In genomic region chr1:221350091-221350490, GRCh38 we compare ENCODE assay signal across 17 cellular contexts.
DNase-seq lines count a peak whose midpoint lies in the region; ATAC-seq, FAIRE-seq and TF ChIP-seq lines count a peak whose summit lies in the region.
"Had no signal": no experiment of that assay in that cellular context is flagged by ENCODE, and none has a peak within 500 bp of the region (broad histone marks: within the 10 kb centered on the region; RNA-seq: fewer than 3 reads in every experiment).

No MANE protein-coding gene starts in this region.

- intact Hi-C loops in Right ventricle myocardium inferior (cut with DNase I) = no loop called here

- H4K8ac ChIP-seq in neuronal stem cell (ENCODE audit: low read depth, low read length) = no peak overlapping the region

- H2BK5ac ChIP-seq in neuronal stem cell (ENCODE audit: low read length) = no peak overlapping the region

- no peak overlapping the region for H2BK12ac ChIP-seq in neuronal stem cell (ENCODE audit: low read length)

- no peak overlapping the region for H2BK120ac ChIP-seq in neuronal stem cell (ENCODE audit: low read depth, low read length)

- H2BK15ac ChIP-seq in neuronal stem cell (ENCODE audit: low read length) = no peak overlapping the region

- H3K27me3 Mint-ChIP-seq in astrocyte (ENCODE audit: low read depth, unreplicated experiment) = no peaks in the 10 kb centered on the region
- H3K27me3 Mint-ChIP-seq: CD4-positive, CD25-positive, alpha-beta regulatory T cell had no signal

- no peak overlapping the region for H3K4me3 Mint-ChIP-seq in astrocyte (ENCODE audit: unreplicated experiment)
- H3K4me3 Mint-ChIP-seq: CD4-positive, CD25-positive, alpha-beta regulatory T cell; HFFc6; IgD-negative memory B cell had no signal

- H3K79me1 ChIP-seq in neuronal stem cell (ENCODE audit: low read depth, low read length) = no peaks in the 10 kb centered on the region

- H4K20me1 ChIP-seq in astrocyte (ENCODE audit: insufficient read depth, low read length) = no peaks in the 10 kb centered on the region
- H4K20me1 ChIP-seq: BLaER1 had no signal

- no peak overlapping the region for H2AK5ac ChIP-seq in neuronal stem cell (ENCODE audit: low read depth, low read length)

- no peaks in the 10 kb centered on the region for H3K27me3 ChIP-seq in astrocyte (ENCODE audit: insufficient read depth, low read length)
- no peaks in the 10 kb centered on the region for H3K27me3 ChIP-seq in neuronal stem cell (ENCODE audit: control insufficient read depth in 3 of 3, insufficient read depth in 3 of 3, low read depth in 1 of 3, low read length in 3 of 3)
- H3K27me3 ChIP-seq: BLaER1 had no signal

- no CpG with 5 or more reads among the region's 1 CpG for WGBS in neuronal stem cell (ENCODE audit: extremely low coverage in 2 of 2, insufficient read length in 2 of 2, insufficient replicate concordance in 1 of 2), 2 donors

- H3K27ac Mint-ChIP-seq in astrocyte (ENCODE audit: unreplicated experiment) = no peak overlapping the region
- H3K27ac Mint-ChIP-seq: CD4-positive, CD25-positive, alpha-beta regulatory T cell; HFFc6 had no signal

- H3K4me2 ChIP-seq in astrocyte (ENCODE audit: low read length) (no peak overlapping the region), neuronal stem cell (ENCODE audit: insufficient read depth, low read length, poor library complexity, severe bottlenecking) (no peak overlapping the region)
- H3K4me2 ChIP-seq: A549, BLaER1 had no signal

- H3K36me3 ChIP-seq in astrocyte (ENCODE audit: insufficient read depth, low read length) (no peaks in the 10 kb centered on the region), neuronal stem cell (replicated peaks in 1 of 2; ENCODE audit: control insufficient read depth in 2 of 2, insufficient read depth in 2 of 2, low read length in 2 of 2) (no peaks in the 10 kb centered on the region)
- H3K36me3 ChIP-seq: BLaER1 had no signal

- H3K4me1 Mint-ChIP-seq in astrocyte (ENCODE audit: low read depth, unreplicated experiment) = peaks cover 6% of the 10 kb centered on the region
- H3K4me1 Mint-ChIP-seq: CD4-positive, CD25-positive, alpha-beta regulatory T cell; IgD-negative memory B cell had no signal

- H3K27ac ChIP-seq in astrocyte (ENCODE audit: low read depth, low read length) = no peak overlapping the region
- no peak overlapping the region for H3K27ac ChIP-seq in neuronal stem cell (replicated peaks; ENCODE audit: low read length)
- H3K27ac ChIP-seq: A549, BLaER1 had no signal

- DNase-seq in EH (ENCODE audit: low read depth) (peak; percentile 4), LHCN-M2 (ENCODE audit: low read depth) (peak; percentile 34), astrocyte (ENCODE audit: low read depth) (peak; percentile 32), myocyte (ENCODE audit: low read depth) (peak; percentile 82), neuronal stem cell (ENCODE audit: low spot score) (no peak), Right ventricle myocardium inferior (ENCODE audit: missing footprints) (no peak)
- DNase-seq in stimulated activated naive CD8-positive, alpha-beta T cell treated with anti-CD3 and anti-CD28 coated beads, Interleukin-15, Interleukin-2, amounts not matched to agents 100 U/mL and 50 U/mL, for 24 hours = no peak
- DNase-seq: AML-193; CD4-positive, CD25-positive, alpha-beta regulatory T cell; DMS53; HCEC 1CT; HFFc6 had no signal

- no peaks in the 10 kb centered on the region for H3K9me3 Mint-ChIP-seq in astrocyte (ENCODE audit: unreplicated experiment)
- H3K9me3 Mint-ChIP-seq: HFFc6 had no signal

- H3K36me3 Mint-ChIP-seq in astrocyte (ENCODE audit: low read depth, unreplicated experiment) = no peaks in the 10 kb centered on the region
- H3K36me3 Mint-ChIP-seq: CD4-positive, CD25-positive, alpha-beta regulatory T cell had no signal

- H3K23ac ChIP-seq in neuronal stem cell (ENCODE audit: low read depth, low read length, poor library complexity) = no peak overlapping the region

- no peak overlapping the region for H4K91ac ChIP-seq in neuronal stem cell (ENCODE audit: low read depth, low read length, poor library complexity)

- no peak for ATAC-seq in GM18870 (IDR thresholded peaks at IDR 0.05; ENCODE audit: unreplicated experiment)
- no peak for ATAC-seq in Right ventricle myocardium inferior
- no peak for ATAC-seq in stimulated activated naive CD8-positive, alpha-beta T cell treated with anti-CD3 and anti-CD28 coated beads, Interleukin-15, Interleukin-2, amounts not matched to agents 100 U/mL and 50 U/mL, for 24 hours
- ATAC-seq: A549 had no signal

- no peak overlapping the region for H3K4ac ChIP-seq in neuronal stem cell (ENCODE audit: low read length)

- H3K4me1 ChIP-seq in astrocyte (ENCODE audit: insufficient read depth, low read length) (no peaks in the 10 kb centered on the region), neuronal stem cell (ENCODE audit: control insufficient read depth in 2 of 2, insufficient read depth in 1 of 2, low read depth in 1 of 2, low read length in 2 of 2) (no peaks in the 10 kb centered on the region)
- H3K4me1 ChIP-seq: A549, BLaER1 had no signal

- no peak for TF ChIP-seq CTCF in astrocyte (IDR thresholded peaks at IDR 0.05; ENCODE audit: insufficient read depth, low read depth, low read length)

- no peak overlapping the region for H3K14ac ChIP-seq in neuronal stem cell (ENCODE audit: low read length)

- H3K18ac ChIP-seq in neuronal stem cell (ENCODE audit: low read length) = no peak overlapping the region

- no peak for FAIRE-seq in astrocyte (lab: Jason Lieb, UNC)
- FAIRE-seq: A549, GM12891 had no signal

- H3K9me3 ChIP-seq in astrocyte (ENCODE audit: insufficient read depth, low read depth, low read length) (no peaks in the 10 kb centered on the region), neuronal stem cell (replicated peaks in 1 of 2; ENCODE audit: control insufficient read depth in 2 of 2, insufficient read depth in 1 of 2, low read depth in 1 of 2, low read length in 2 of 2) (no peaks in the 10 kb centered on the region)
- H3K9me3 ChIP-seq: A549, BLaER1 had no signal

- H3K4me3 ChIP-seq in astrocyte (ENCODE audit: insufficient read depth, low read depth, low read length) = no peak overlapping the region
- H3K4me3 ChIP-seq in neuronal stem cell (ENCODE audit: low read length in 2 of 2) = no peak overlapping the region
- H3K4me3 ChIP-seq: A549, BLaER1 had no signal

- H3K79me2 ChIP-seq in astrocyte (ENCODE audit: insufficient read depth, low read length) = no peaks in the 10 kb centered on the region

- no peak overlapping the region for H3K9ac ChIP-seq in astrocyte (ENCODE audit: low read length)
- H3K9ac ChIP-seq in neuronal stem cell (ENCODE audit: low read depth, low read length, poor library complexity) = no peak overlapping the region
- H3K9ac ChIP-seq: BLaER1 had no signal

- no peak overlapping the region for H2AFZ ChIP-seq in astrocyte (ENCODE audit: low read depth, low read length)
- no peak overlapping the region for H2AFZ ChIP-seq in neuronal stem cell (ENCODE audit: low read length)

Comparison
In these comparisons a context has a peak if more than half of its experiments do, and no peak if none do; other contexts are left out.
1. DNase-seq: peak in EH (single experiment), LHCN-M2 (single experiment), astrocyte (single experiment) and myocyte (single experiment); none in neuronal stem cell (single experiment), Right ventricle myocardium inferior (single experiment) and stimulated activated naive CD8-positive, alpha-beta T cell treated with anti-CD3 and anti-CD28 coated beads, Interleukin-15, Interleukin-2, amounts not matched to agents 100 U/mL and 50 U/mL, for 24 hours (single experiment).